Comparison of ENCODE assay signal across 26 cellular contexts in genomic region chr15:25759421-25759820, GRCh38.
DNase-seq lines count a peak whose midpoint lies in the region; ATAC-seq, FAIRE-seq and TF ChIP-seq lines count a peak whose summit lies in the region.
"Had no signal": no experiment of that assay in that cellular context is flagged by ENCODE, and none has a peak within 500 bp of the region (broad histone marks: within the 10 kb centered on the region; RNA-seq: fewer than 3 reads in every experiment).

No MANE protein-coding gene starts in this region.

- H3K36me3 Mint-ChIP-seq in naive thymus-derived CD4-positive, alpha-beta T cell, result peaks cover 0 to 45% (median 27%) of the 10 kb centered on the region in 5 donors

- H2AFZ ChIP-seq in endothelial cell of umbilical vein (ENCODE audit: low read depth, low read length), result no peak overlapping the region

- ATAC-seq in lung (ENCODE audit: insufficient read depth, low FRiP score), result no peak
- ATAC-seq in naive thymus-derived CD4-positive, alpha-beta T cell, result no peak
- ATAC-seq: GM12878 had no signal

- DNase-seq in endothelial cell of umbilical vein (ENCODE audit: low read depth, low spot score), result no peak
- DNase-seq in lung (ENCODE audit: low spot score), result peak; percentile 22
- no peak for DNase-seq in LoVo (ENCODE audit: low spot score)
- DNase-seq in naive thymus-derived CD4-positive, alpha-beta T cell, result no peak
- no peak for DNase-seq in GM19240 (ENCODE audit: insufficient read length, low spot score)
- DNase-seq: 8988T; ACHN; BE2C; C1 segment of cervical spinal cord; CD4-positive, alpha-beta memory T cell; CD4-positive, CD25-positive, alpha-beta regulatory T cell; CD8-positive, alpha-beta memory T cell; COR-L47; DMS 273 treated with DMSO at 0.1 percent for 48 hours; DMS153; DMS53; DMS79; DND-41; EL; GDM1 had no signal

- WGBS in lung, 2 donors, result 91 to 96% methylated on average over 4 of the region's 4 CpGs

- BruUV-seq in endothelial cell of umbilical vein (replicated peaks; lab: Mats Ljungman, UMichigan), result no TSS peak

- no peaks in the 10 kb centered on the region for H3K79me2 ChIP-seq in endothelial cell of umbilical vein (ENCODE audit: control insufficient read depth, insufficient read depth, low read length)

- no peaks in the 10 kb centered on the region for H4K20me1 ChIP-seq in endothelial cell of umbilical vein (replicated peaks; ENCODE audit: control insufficient read depth, extremely low read depth, insufficient read depth, low read length)
- H4K20me1 ChIP-seq: BLaER1 had no signal

- CTCF ChIA-PET in endothelial cell of umbilical vein (lab: Charles Lee), result no interaction called here
- CTCF ChIA-PET in naive thymus-derived CD4-positive, alpha-beta T cell (lab: Charles Lee), result no interaction called here

- dilution Hi-C loops in endothelial cell of umbilical vein (cut with MboI; ENCODE audit: extremely low pct_ligation_motif_present, low sequenced_read_pairs), result no loop called here

- TF ChIP-seq POLR2A in endothelial cell of umbilical vein (IDR thresholded peaks at IDR 0.05; ENCODE audit: low read depth, low read length), result no peak

- peak; percentile 15 for FAIRE-seq in endothelial cell of umbilical vein (lab: Jason Lieb, UNC)
- FAIRE-seq: A204.1, GM12878, GM12892, GM18507 had no signal

- H3K27ac Mint-ChIP-seq in naive thymus-derived CD4-positive, alpha-beta T cell, result no peak overlapping the region
- H3K27ac Mint-ChIP-seq: CD14-positive monocyte; CD4-positive, alpha-beta memory T cell had no signal

- no peaks in the 10 kb centered on the region for H3K27me3 Mint-ChIP-seq in naive thymus-derived CD4-positive, alpha-beta T cell
- H3K27me3 Mint-ChIP-seq: CD4-positive, alpha-beta memory T cell; CD4-positive, CD25-positive, alpha-beta regulatory T cell; CD8-positive, alpha-beta memory T cell had no signal

- H3K4me2 ChIP-seq in endothelial cell of umbilical vein (ENCODE audit: insufficient read depth, low read length), result no peak overlapping the region
- H3K4me2 ChIP-seq: BLaER1 had no signal

- H3K4me3 ChIP-seq in endothelial cell of umbilical vein (replicated peaks in 1 of 3; ENCODE audit: insufficient read depth in 1 of 3, low read depth in 1 of 3, low read length in 3 of 3) (no peak overlapping the region), lung (no peak overlapping the region)
- H3K4me3 ChIP-seq in naive thymus-derived CD4-positive, alpha-beta T cell (ENCODE audit: low read length), result no peak overlapping the region
- H3K4me3 ChIP-seq: BLaER1, GM12878 had no signal

- no peak for TF ChIP-seq CTCF in endothelial cell of umbilical vein (IDR thresholded peaks at IDR 0.05; ENCODE audit: extremely low read depth in 1 of 2, insufficient read depth in 1 of 2, low read depth in 1 of 2, low read length in 2 of 2)
- TF ChIP-seq CTCF in lung (IDR thresholded peaks at IDR 0.05; ENCODE audit: control extremely low read depth, extremely low read depth), result no peak

- H3K27me3 ChIP-seq in endothelial cell of umbilical vein (ENCODE audit: control insufficient read depth in 2 of 2, insufficient read depth in 2 of 2, low read length in 2 of 2) (no peaks in the 10 kb centered on the region), lung (ENCODE audit: control insufficient read depth, insufficient read depth) (no peaks in the 10 kb centered on the region)
- H3K27me3 ChIP-seq in naive thymus-derived CD4-positive, alpha-beta T cell (ENCODE audit: control insufficient read depth in 2 of 2, insufficient read depth in 2 of 2, low read length in 2 of 2), result no peaks in the 10 kb centered on the region
- H3K27me3 ChIP-seq: BE2C, BLaER1 had no signal

- H3K9me1 ChIP-seq in endothelial cell of umbilical vein (replicated peaks; ENCODE audit: control insufficient read depth, extremely low read depth, insufficient read depth, low read length), result no peaks in the 10 kb centered on the region

- H3K9ac ChIP-seq in endothelial cell of umbilical vein (replicated peaks; ENCODE audit: extremely low read depth, insufficient read depth, low read length), result no peak overlapping the region
- H3K9ac ChIP-seq: BLaER1 had no signal

- H3K9me3 Mint-ChIP-seq in naive thymus-derived CD4-positive, alpha-beta T cell, result peaks cover 0 to 6% (median 0%) of the 10 kb centered on the region in 11 donors

- POLR2A ChIA-PET in endothelial cell of umbilical vein (lab: Charles Lee), result no interaction called here
- POLR2A ChIA-PET in naive thymus-derived CD4-positive, alpha-beta T cell (lab: Charles Lee), result interaction anchor here (0.7 kb wide), 1 partner anchor 173 kb away, joined by 4 read pairs; no protein-coding TSS in a partner anchor

- intact Hi-C loops in endothelial cell of umbilical vein (cut with micrococcal nuclease), result no loop called here
- intact Hi-C loops in naive thymus-derived CD4-positive, alpha-beta T cell (cut with micrococcal nuclease), result no loop called here

- H3K27ac ChIP-seq in endothelial cell of umbilical vein (ENCODE audit: insufficient read depth, low read depth, low read length), result no peak overlapping the region
- no peak overlapping the region for H3K27ac ChIP-seq in lung (ENCODE audit: low read depth in 1 of 2, low read length in 1 of 2)
- no peak overlapping the region for H3K27ac ChIP-seq in naive thymus-derived CD4-positive, alpha-beta T cell (ENCODE audit: low read depth, low read length)
- H3K27ac ChIP-seq: BLaER1 had no signal

- H3K9me3 ChIP-seq in endothelial cell of umbilical vein (replicated peaks; ENCODE audit: control insufficient read depth, insufficient read depth, low read length), result peaks cover 8% of the 10 kb centered on the region
- H3K9me3 ChIP-seq in lung (ENCODE audit: control insufficient read depth in 2 of 2, insufficient read depth in 1 of 2, low read length in 1 of 2), result peaks cover 0 to 2% of the 10 kb centered on the region in 2 donors
- H3K9me3 ChIP-seq in naive thymus-derived CD4-positive, alpha-beta T cell (ENCODE audit: control insufficient read depth in 2 of 3, low read length in 3 of 3), result no peaks in the 10 kb centered on the region
- H3K9me3 ChIP-seq: BE2C had no signal

- no peaks in the 10 kb centered on the region for H3K36me3 ChIP-seq in endothelial cell of umbilical vein (ENCODE audit: control insufficient read depth in 2 of 2, extremely low read depth in 1 of 2, insufficient read depth in 2 of 2, low read length in 2 of 2)
- H3K36me3 ChIP-seq in lung (ENCODE audit: control insufficient read depth in 2 of 2, insufficient read depth in 2 of 2, low read length in 2 of 2), result peaks cover 0 to 1% of the 10 kb centered on the region in 2 donors
- peaks cover 0 to 10% (median 0%) of the 10 kb centered on the region in 3 experiments for H3K36me3 ChIP-seq in naive thymus-derived CD4-positive, alpha-beta T cell (ENCODE audit: control insufficient read depth in 2 of 3, insufficient read depth in 3 of 3, low read length in 3 of 3)
- H3K36me3 ChIP-seq: BE2C had no signal

- H3K4me1 Mint-ChIP-seq in naive thymus-derived CD4-positive, alpha-beta T cell, result peaks cover 3 to 13% (median 6%) of the 10 kb centered on the region in 7 donors

- H3K4me3 Mint-ChIP-seq in naive thymus-derived CD4-positive, alpha-beta T cell, result no peak overlapping the region
- H3K4me3 Mint-ChIP-seq: CD14-positive monocyte; CD4-positive, alpha-beta memory T cell; CD4-positive, CD25-positive, alpha-beta regulatory T cell; CD8-positive, alpha-beta memory T cell had no signal

- no peaks in the 10 kb centered on the region for H3K4me1 ChIP-seq in endothelial cell of umbilical vein (ENCODE audit: control insufficient read depth, extremely low read depth, insufficient read depth, low read length)
- H3K4me1 ChIP-seq in lung (ENCODE audit: control insufficient read depth in 2 of 2, insufficient read depth in 2 of 2, low read length in 2 of 2), result no peaks in the 10 kb centered on the region
- no peaks in the 10 kb centered on the region for H3K4me1 ChIP-seq in naive thymus-derived CD4-positive, alpha-beta T cell (ENCODE audit: control insufficient read depth in 2 of 2, insufficient read depth in 2 of 2, low read length in 2 of 2)
- H3K4me1 ChIP-seq: BE2C had no signal

TF ChIP-seq in endothelial cell of umbilical vein, 7 proteins besides CTCF, POLR2A, EP300 and RAD21:
- TF ChIP-seq GATA2 (IDR thresholded peaks at IDR 0.05; ENCODE audit: insufficient read depth, insufficient read length, low read depth, low read length), result no peak
- no peak for TF ChIP-seq POLR2AphosphoS5 (IDR thresholded peaks at IDR 0.05; ENCODE audit: insufficient read depth, low read depth, low read length)
- TF ChIP-seq FOS (IDR thresholded peaks at IDR 0.05; ENCODE audit: borderline replicate concordance, insufficient read depth, low read length), result no peak
- no peak for TF ChIP-seq MYC (IDR thresholded peaks at IDR 0.05; ENCODE audit: low read depth, low read length)
